Comparison of ENCODE assay signal across 8 cellular contexts in the genomic region with DNA sequence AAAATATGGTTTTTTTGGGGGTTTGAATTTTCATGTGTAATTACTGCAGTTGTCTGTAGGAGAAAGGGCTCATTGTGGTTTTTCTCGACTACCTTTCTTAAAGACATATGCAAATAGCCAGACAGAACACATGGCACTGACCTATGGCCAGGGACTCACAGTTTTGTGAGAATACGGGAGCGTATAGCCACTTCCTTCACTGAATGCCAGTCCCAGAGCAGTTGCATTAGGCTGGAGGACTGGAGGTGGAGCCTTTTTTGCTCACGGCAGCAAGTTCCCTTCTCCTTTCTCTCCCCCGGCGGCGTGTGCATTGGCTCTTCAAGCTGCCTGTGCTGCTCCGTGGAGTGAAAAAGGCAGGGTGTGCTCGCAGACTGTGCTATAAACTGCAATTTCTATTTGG.
DNase-seq lines count a peak whose midpoint lies in the region; ATAC-seq and TF ChIP-seq lines count a peak whose summit lies in the region.

No MANE protein-coding gene starts in this region.

- H3K4me3 ChIP-seq in DOHH2 (ENCODE audit: low read length) (0 out of 2 replicates have a peak overlapping the region, but pooled peaks have one; percentile 4), skeletal muscle tissue (ENCODE audit: low read length in 3 of 3) (peak overlapping the region; percentile 34 to 40 (median 36))

- peak overlapping the region; percentile 22; the same call in 1 of the 2 replicates for H3K4me2 ChIP-seq in DOHH2 (ENCODE audit: low read length)

- H3F3A ChIP-seq in DOHH2 (ENCODE audit: control insufficient read depth, insufficient read depth) = no peaks in the 10 kb centered on the region

- no peaks in the 10 kb centered on the region for H3K79me2 ChIP-seq in DOHH2 (ENCODE audit: control insufficient read depth, low read length)

- no peaks in the 10 kb centered on the region for H3K9me2 ChIP-seq in DOHH2 (replicated peaks; ENCODE audit: control insufficient read depth, low read length)

- ATAC-seq in GM21737 (IDR thresholded peaks at IDR 0.05; ENCODE audit: unreplicated experiment) = peak; percentile 75

- no peaks in the 10 kb centered on the region for H4K20me1 ChIP-seq in DOHH2 (ENCODE audit: control insufficient read depth, insufficient read depth, low read depth, low read length)

- H3K36me3 ChIP-seq in DOHH2 (ENCODE audit: control insufficient read depth, low read length) (no peaks in the 10 kb centered on the region), skeletal muscle tissue (ENCODE audit: control insufficient read depth in 3 of 3, insufficient read depth in 3 of 3, low read length in 3 of 3) (no peaks in the 10 kb centered on the region)

- DNase-seq in NCI-H146 (lab: John Stamatoyannopoulos, UW) (peak; percentile 92), caudate nucleus (lab: John Stamatoyannopoulos, UW) (peak in 52 of 61 donors; percentile 1 to 78 (median 40)), iris pigment epithelial cell (ENCODE audit: low read depth) (peak; percentile 60), NCI-H526 treated with DMSO at 0.1 percent for 48 hours (lab: John Stamatoyannopoulos, UW) (no peak), DMS79 (lab: John Stamatoyannopoulos, UW) (no peak)

- H3K4me1 ChIP-seq in DOHH2 (ENCODE audit: control insufficient read depth, low read length) = peaks cover 8% of the 10 kb centered on the region
- no peaks in the 10 kb centered on the region for H3K4me1 ChIP-seq in skeletal muscle tissue (ENCODE audit: control insufficient read depth in 3 of 3, insufficient read depth in 3 of 3, low read length in 3 of 3)

- TF ChIP-seq CTCF in DOHH2 (IDR thresholded peaks at IDR 0.05; ENCODE audit: low read depth, low read length, poor library complexity, severe bottlenecking) = no peak

- H3K27me3 ChIP-seq in DOHH2 (ENCODE audit: control insufficient read depth, low read length) (peaks cover 15% of the 10 kb centered on the region), skeletal muscle tissue (ENCODE audit: control insufficient read depth in 3 of 3, insufficient read depth in 3 of 3, low read length in 3 of 3) (no peaks in the 10 kb centered on the region)

- H3K9me3 ChIP-seq in DOHH2 (ENCODE audit: control insufficient read depth, insufficient read depth, low read length) = no peaks in the 10 kb centered on the region
- H3K9me3 ChIP-seq in skeletal muscle tissue (ENCODE audit: control insufficient read depth in 3 of 3, low read length in 3 of 3) = no peaks in the 10 kb centered on the region

- peak overlapping the region in 1 of 3 donors; percentile 58 for H3K9ac ChIP-seq in skeletal muscle tissue (ENCODE audit: low read depth in 1 of 3, low read length in 3 of 3)

- no peak overlapping the region for H3K27ac ChIP-seq in DOHH2 (ENCODE audit: low read depth, low read length)
- peak overlapping the region; percentile 59 for H3K27ac ChIP-seq in caudate nucleus (ENCODE audit: low read depth, low read length)
- no peak overlapping the region for H3K27ac ChIP-seq in skeletal muscle tissue (ENCODE audit: low read depth, low read length)

Comparison
In these comparisons a context has a peak if more than half of its experiments do, and no peak if none do; other contexts are left out.
1. DNase-seq: peak in NCI-H146 (single experiment), caudate nucleus (52 of 61) and iris pigment epithelial cell (single experiment); none in NCI-H526 treated with DMSO at 0.1 percent for 48 hours (single experiment) and DMS79 (single experiment).